8 cellular contexts compared by ENCODE assay signal in genomic region chr5:151757233-151758140, GRCh38. TPM values are rescaled to one million over a fixed set of nuclear protein-coding genes. Genes with fewer than 3 reads are reported as not detected.
A peak's percentile ranks its signal among the peaks of the same experiment; 100 is the strongest.
DNase-seq lines count a peak whose midpoint lies in the region; ATAC-seq, FAIRE-seq and TF ChIP-seq lines count a peak whose summit lies in the region.

No MANE protein-coding gene starts in this region.

- peak overlapping the region; percentile 59 for H2AFZ ChIP-seq in astrocyte (ENCODE audit: low read depth, low read length)

- H3K27me3 ChIP-seq in astrocyte (ENCODE audit: insufficient read depth, low read length) (no peaks in the 10 kb centered on the region), kidney epithelial cell (ENCODE audit: control insufficient read depth, insufficient read depth, low read length) (no peaks in the 10 kb centered on the region)

- H3K27me3 Mint-ChIP-seq in CD14-positive monocyte (ENCODE audit: low read depth in 3 of 3), result peaks cover 0 to 3% (median 1%) of the 10 kb centered on the region in 3 donors
- H3K27me3 Mint-ChIP-seq in astrocyte (ENCODE audit: low read depth, unreplicated experiment), result no peaks in the 10 kb centered on the region

- H3K4me3 Mint-ChIP-seq in CD14-positive monocyte, result peak overlapping the region; percentile 90 to 95
- H3K4me3 Mint-ChIP-seq in astrocyte (ENCODE audit: unreplicated experiment), result peak overlapping the region; percentile 89
- peak overlapping the region; percentile 91 for H3K4me3 Mint-ChIP-seq in stimulated activated effector memory CD8-positive, alpha-beta T cell treated with anti-CD3 and anti-CD28 coated beads, Interleukin-12 subunit alpha, Interleukin-12 subunit beta, amount 100 ng/mL, for 72 hours

- DNase-seq in CD14-positive monocyte (ENCODE audit: low spot score) (no peak), OCI-M1 (lab: John Stamatoyannopoulos, UW) (peak; percentile 66), astrocyte (ENCODE audit: low read depth) (no peak), kidney epithelial cell (ENCODE audit: low read depth) (no peak), medulla oblongata (ENCODE audit: extremely low spot score) (no peak)
- DNase-seq in stimulated activated effector memory CD8-positive, alpha-beta T cell treated with anti-CD3 and anti-CD28 coated beads, Interleukin-12 subunit alpha, Interleukin-12 subunit beta, amount 100 ng/mL, for 72 hours (ENCODE audit: low spot score in 2 of 2), result no peak

- H3K36me3 Mint-ChIP-seq in CD14-positive monocyte (peaks cover 7 to 12% of the 10 kb centered on the region in 2 donors), astrocyte (ENCODE audit: low read depth, unreplicated experiment) (peaks cover 2% of the 10 kb centered on the region)
- H3K36me3 Mint-ChIP-seq in stimulated activated effector memory CD8-positive, alpha-beta T cell treated with anti-CD3 and anti-CD28 coated beads, Interleukin-12 subunit alpha, Interleukin-12 subunit beta, amount 100 ng/mL, for 72 hours, result peaks cover 22% of the 10 kb centered on the region

- H3K9me3 ChIP-seq in astrocyte (ENCODE audit: insufficient read depth, low read depth, low read length), result no peaks in the 10 kb centered on the region

- H3K4me2 ChIP-seq in astrocyte (ENCODE audit: low read length), result peak overlapping the region; percentile 89

- H3K4me3 ChIP-seq in astrocyte (ENCODE audit: insufficient read depth, low read depth, low read length) (peak overlapping the region; percentile 83), kidney epithelial cell (ENCODE audit: low read depth, low read length) (peak overlapping the region; percentile 76)

- H3K27ac Mint-ChIP-seq in CD14-positive monocyte (peak overlapping the region; percentile 88 to 97 (median 91)), astrocyte (ENCODE audit: unreplicated experiment) (peak overlapping the region; percentile 86)
- peak overlapping the region; percentile 97 for H3K27ac Mint-ChIP-seq in stimulated activated effector memory CD8-positive, alpha-beta T cell treated with anti-CD3 and anti-CD28 coated beads, Interleukin-12 subunit alpha, Interleukin-12 subunit beta, amount 100 ng/mL, for 72 hours

- H3K9ac ChIP-seq in astrocyte (ENCODE audit: low read length), result peak overlapping the region; percentile 92

- peaks cover 3% of the 10 kb centered on the region for H3K36me3 ChIP-seq in astrocyte (ENCODE audit: insufficient read depth, low read length)
- H3K36me3 ChIP-seq in kidney epithelial cell (ENCODE audit: control insufficient read depth, insufficient read depth, low read length), result no peaks in the 10 kb centered on the region

- no peak for FAIRE-seq in astrocyte (lab: Jason Lieb, UNC)

- ATAC-seq in GM21529 (IDR thresholded peaks at IDR 0.05; ENCODE audit: unreplicated experiment) (peak; percentile 15), GM21737 (IDR thresholded peaks at IDR 0.05; ENCODE audit: unreplicated experiment) (no peak)
- peak; percentile 69 for ATAC-seq in stimulated activated effector memory CD8-positive, alpha-beta T cell treated with anti-CD3 and anti-CD28 coated beads, Interleukin-12 subunit alpha, Interleukin-12 subunit beta, amount 100 ng/mL, for 72 hours

- TF ChIP-seq CTCF in CD14-positive monocyte (IDR thresholded peaks at IDR 0.05) (no peak), astrocyte (IDR thresholded peaks at IDR 0.05; ENCODE audit: insufficient read depth, low read depth, low read length) (no peak), kidney epithelial cell (IDR thresholded peaks at IDR 0.05; ENCODE audit: insufficient read depth, low read length, poor library complexity, severe bottlenecking) (no peak)

- intact Hi-C loops in CD14-positive monocyte (cut with micrococcal nuclease), result loop anchor here in 1 of 2 donors (2.0 kb wide), 1 partner anchor 15 kb away; no protein-coding TSS in a partner anchor

- peaks cover 44% of the 10 kb centered on the region for H3K79me2 ChIP-seq in astrocyte (ENCODE audit: insufficient read depth, low read length)

- no peaks in the 10 kb centered on the region for H3K9me3 Mint-ChIP-seq in CD14-positive monocyte
- no peaks in the 10 kb centered on the region for H3K9me3 Mint-ChIP-seq in astrocyte (ENCODE audit: unreplicated experiment)
- no peaks in the 10 kb centered on the region for H3K9me3 Mint-ChIP-seq in stimulated activated effector memory CD8-positive, alpha-beta T cell treated with anti-CD3 and anti-CD28 coated beads, Interleukin-12 subunit alpha, Interleukin-12 subunit beta, amount 100 ng/mL, for 72 hours

- H3K4me1 ChIP-seq in astrocyte (ENCODE audit: insufficient read depth, low read length), result peaks cover 15% of the 10 kb centered on the region

- peaks cover 21% of the 10 kb centered on the region for H4K20me1 ChIP-seq in astrocyte (ENCODE audit: insufficient read depth, low read length)

- H3K27ac ChIP-seq in astrocyte (ENCODE audit: low read depth, low read length), result peak overlapping the region; percentile 78

- H3K4me1 Mint-ChIP-seq in CD14-positive monocyte (peaks cover 42% of the 10 kb centered on the region), astrocyte (ENCODE audit: low read depth, unreplicated experiment) (peaks cover 16% of the 10 kb centered on the region)
- H3K4me1 Mint-ChIP-seq in stimulated activated effector memory CD8-positive, alpha-beta T cell treated with anti-CD3 and anti-CD28 coated beads, Interleukin-12 subunit alpha, Interleukin-12 subunit beta, amount 100 ng/mL, for 72 hours, result peaks cover 39% of the 10 kb centered on the region

RNA-seq across cellular contexts. Expression of gene ATOX1, which starts 0.9 kb away (rescaled TPM):
- 100 to 1,000 TPM; 148 to 149 TPM for polyA plus RNA-seq in CD14-positive monocyte
- total RNA-seq in astrocyte, result 265 and 274 TPM in 2 replicates
- 91.6 and 118 TPM in 2 replicates for total RNA-seq in kidney epithelial cell

RNA-seq across cellular contexts. Expression of gene G3BP1, which starts 14.3 kb away (rescaled TPM):
- 10 to 100 TPM; 58.8 to 60.6 TPM for polyA plus RNA-seq in CD14-positive monocyte
- total RNA-seq in astrocyte (231 and 246 TPM in 2 replicates), kidney epithelial cell (134 and 154 TPM in 2 replicates)
